ENCODE assay signal across 8 cellular contexts in the genomic region with DNA sequence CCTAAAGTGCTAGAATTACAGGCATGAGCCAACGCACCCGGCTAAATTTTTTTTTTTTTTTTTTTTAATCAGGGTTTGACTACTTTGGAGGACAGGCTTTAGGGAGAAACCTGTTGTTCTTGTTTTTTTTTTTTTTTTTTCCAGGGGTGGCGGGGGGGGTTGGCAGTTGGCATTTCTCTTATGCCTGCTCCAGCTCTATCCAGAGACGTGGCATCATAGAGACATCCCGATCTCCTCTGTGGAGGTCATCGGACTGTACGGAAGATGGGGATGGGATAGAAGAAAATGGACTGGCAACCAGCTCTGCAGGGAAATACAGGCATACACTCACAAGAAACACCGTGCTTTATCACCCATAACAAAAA.
DNase-seq lines count a peak whose midpoint lies in the region; ATAC-seq and TF ChIP-seq lines count a peak whose summit lies in the region.

No MANE protein-coding gene starts in this region.

- no peaks in the 10 kb centered on the region for H3K27me3 Mint-ChIP-seq in T-helper 17 cell

- peaks cover 3% of the 10 kb centered on the region for H3K9me3 ChIP-seq in T-helper 17 cell (ENCODE audit: control insufficient read depth, low read length, poor library complexity, severe bottlenecking)

- H3K4me3 ChIP-seq in GM08714 (ENCODE audit: low read length) (peak overlapping the region; percentile 47; the same call in 1 of the 2 replicates), fibroblast of mammary gland (ENCODE audit: control insufficient read depth, low read depth, low read length) (peak overlapping the region; percentile 23), skeletal muscle cell (ENCODE audit: low read depth, low read length) (peak overlapping the region; percentile 4)

- no peak for ATAC-seq in T-helper 17 cell

- H3K27ac Mint-ChIP-seq in T-helper 17 cell: no peak overlapping the region

- DNase-seq in T-helper 17 cell (no peak), fibroblast of mammary gland (ENCODE audit: low read depth) (no peak), skeletal muscle cell (ENCODE audit: low read depth) (no peak), RPMI8226 (no peak), UCSD-AML1 (lab: John Stamatoyannopoulos, UW; ENCODE audit: unreplicated experiment) (no peak), NCI-H1436 (lab: John Stamatoyannopoulos, UW) (no peak), middle frontal gyrus (ENCODE audit: extremely low spot score, low spot score) (no peak)

- H3K4me1 Mint-ChIP-seq in T-helper 17 cell: peaks cover 13% of the 10 kb centered on the region

- TF ChIP-seq CTCF in fibroblast of mammary gland (conservative IDR thresholded peaks at IDR 0.05; ENCODE audit: control insufficient read depth, insufficient read depth, low read depth, low read length): no peak

- no peaks in the 10 kb centered on the region for H3K36me3 Mint-ChIP-seq in T-helper 17 cell (ENCODE audit: low read depth)

- H3K4me3 Mint-ChIP-seq in T-helper 17 cell: peak overlapping the region; percentile 79
